Comparison of ENCODE assay signal across 15 cellular contexts in the genomic region with DNA sequence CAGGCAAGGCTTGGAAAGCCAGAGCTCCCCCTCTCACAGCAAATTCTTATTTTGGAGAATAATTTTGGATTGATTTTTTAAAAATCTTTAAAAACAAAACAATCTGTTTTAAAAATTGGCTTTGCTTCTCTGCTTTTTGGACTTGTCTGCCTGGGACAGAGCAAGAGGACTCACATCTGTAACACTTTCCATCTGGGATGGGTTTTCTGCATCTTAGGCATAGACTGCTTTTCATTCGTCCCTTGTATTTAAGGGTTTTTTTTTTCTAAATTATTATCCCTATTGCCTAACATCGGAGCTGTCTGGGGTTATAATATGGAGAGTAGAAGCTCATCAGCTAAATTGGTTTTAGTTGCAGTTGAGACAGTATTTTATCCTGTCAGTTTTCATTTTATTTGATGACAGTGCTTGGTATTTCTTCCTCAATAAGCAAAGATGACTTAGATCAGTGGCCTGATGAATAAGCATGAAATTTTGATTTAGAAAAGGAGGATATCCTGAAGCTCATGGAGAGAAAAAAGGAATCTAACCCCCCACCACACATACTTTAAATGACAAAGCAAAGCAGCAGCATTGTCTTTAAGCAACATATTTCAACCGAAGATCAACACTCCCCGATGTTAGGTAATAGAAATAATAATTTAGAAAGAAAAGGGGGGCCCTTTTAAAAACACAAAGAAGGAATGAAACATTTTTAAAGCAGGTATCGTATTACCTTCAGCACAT. TPM values are rescaled to one million over a fixed set of nuclear protein-coding genes. Genes with fewer than 3 reads are reported as not detected.
DNase-seq lines count a peak whose midpoint lies in the region; ATAC-seq, FAIRE-seq and TF ChIP-seq lines count a peak whose summit lies in the region.
"Had no signal": no experiment of that assay in that cellular context is flagged by ENCODE, and none has a peak within 500 bp of the region (broad histone marks: within the 10 kb centered on the region; RNA-seq: fewer than 3 reads in every experiment).

No MANE protein-coding gene starts in this region.

- H3K27ac Mint-ChIP-seq in T-helper 2 cell treated with Interferon-gamma antibody and Interleukin-4, amounts not matched to agents 5 μg/mL and 100 μg/mL, for 36 hours, result no peak overlapping the region
- H3K27ac Mint-ChIP-seq in activated T-helper 1 cell treated with anti-CD3 and anti-CD28 coated beads, Interleukin-12 subunit alpha, Interleukin-12 subunit beta, Interleukin-2, Interleukin-4 antibody, amounts not matched to agents 30 ng/mL and 10 ng/mL and 1 ng/mL, durations not matched to agents 14 hours and 24 hours and 36 hours, result no peak overlapping the region

- ATAC-seq in GM21529 (IDR thresholded peaks at IDR 0.05; ENCODE audit: unreplicated experiment), result no peak
- ATAC-seq: activated CD4-positive, CD25-positive, alpha-beta regulatory T cell treated with anti-CD3 and anti-CD28 coated beads, Interleukin-2, amount 50 U/mL, for 24 hours; pancreas had no signal

- intact Hi-C loops in activated T-helper 1 cell treated with anti-CD3 and anti-CD28 coated beads, Interleukin-12 subunit alpha, Interleukin-12 subunit beta, Interleukin-2, Interleukin-4 antibody, amounts not matched to agents 30 ng/mL and 10 ng/mL and 1 ng/mL, durations not matched to agents 14 hours and 24 hours and 36 hours (cut with micrococcal nuclease), result loop anchor here (5.0 to 10.0 kb wide), 4 partner anchors 346 to 1219 kb away; a partner anchor contains a TSS
- intact Hi-C loops in stomach (cut with DNase I; ENCODE audit: low total_unique reads), result no loop called here
- intact Hi-C loops in kidney (cut with DNase I), result no loop called here

- no peak for TF ChIP-seq POLR2A in stomach (IDR thresholded peaks at IDR 0.05)

- no peaks in the 10 kb centered on the region for H3K36me3 Mint-ChIP-seq in T-helper 2 cell treated with Interferon-gamma antibody and Interleukin-4, amounts not matched to agents 5 μg/mL and 100 μg/mL, for 36 hours (ENCODE audit: low read depth)
- no peaks in the 10 kb centered on the region for H3K36me3 Mint-ChIP-seq in activated T-helper 1 cell treated with anti-CD3 and anti-CD28 coated beads, Interleukin-12 subunit alpha, Interleukin-12 subunit beta, Interleukin-2, Interleukin-4 antibody, amounts not matched to agents 30 ng/mL and 10 ng/mL and 1 ng/mL, durations not matched to agents 14 hours and 24 hours and 36 hours (ENCODE audit: low read depth)

- DNase-seq in T-helper 2 cell treated with Interferon-gamma antibody and Interleukin-4, amounts not matched to agents 5 μg/mL and 100 μg/mL, for 36 hours (ENCODE audit: low spot score), result no peak
- no peak for DNase-seq in T-helper 2 cell
- no peak for DNase-seq in activated T-helper 1 cell treated with anti-CD3 and anti-CD28 coated beads, Interleukin-12 subunit alpha, Interleukin-12 subunit beta, Interleukin-2, Interleukin-4 antibody, amounts not matched to agents 30 ng/mL and 10 ng/mL and 1 ng/mL, durations not matched to agents 14 hours and 24 hours and 36 hours (ENCODE audit: low spot score)
- DNase-seq in stomach, result no peak
- DNase-seq in kidney, result no peak
- no peak for DNase-seq in UCSD-AML1 (lab: John Stamatoyannopoulos, UW; ENCODE audit: unreplicated experiment)
- DNase-seq: 8988T, NCI-H226, pancreas, RPMI8226, thyroid gland had no signal

- H3K27ac ChIP-seq in stomach (peak overlapping the region in 3 of 5 donors; percentile 89 to 96 (median 89)), kidney (ENCODE audit: low read depth in 2 of 2, low read length in 2 of 2) (no peak overlapping the region)
- H3K27ac ChIP-seq: pancreas had no signal

- WGBS in stomach, 5 donors, result 72 to 80% (median 80%) methylated on average over 5 of the region's 5 CpGs

- no peak for TF ChIP-seq EP300 in stomach (IDR thresholded peaks at IDR 0.05)

- peaks cover 0 to 40% (median 26%) of the 10 kb centered on the region in 3 donors for H3K27me3 ChIP-seq in stomach
- H3K27me3 ChIP-seq: thyroid gland had no signal

- H3K4me3 ChIP-seq in iPS-18c (ENCODE audit: insufficient read depth, low read depth, low read length) (peak overlapping the region; percentile 93; the same call in 1 of the 2 replicates), stomach (no peak overlapping the region), kidney (ENCODE audit: low read length in 2 of 2) (no peak overlapping the region)

- peaks cover 23 to 36% (median 32%) of the 10 kb centered on the region in 4 donors for H3K4me1 ChIP-seq in stomach
- peaks cover 0 to 8% of the 10 kb centered on the region in 2 donors for H3K4me1 ChIP-seq in kidney (ENCODE audit: control insufficient read depth in 1 of 2, insufficient read depth in 1 of 2, low read depth in 1 of 2, low read length in 2 of 2)

- no peaks in the 10 kb centered on the region for H3K9me3 Mint-ChIP-seq in T-helper 2 cell treated with Interferon-gamma antibody and Interleukin-4, amounts not matched to agents 5 μg/mL and 100 μg/mL, for 36 hours
- no peaks in the 10 kb centered on the region for H3K9me3 Mint-ChIP-seq in activated T-helper 1 cell treated with anti-CD3 and anti-CD28 coated beads, Interleukin-12 subunit alpha, Interleukin-12 subunit beta, Interleukin-2, Interleukin-4 antibody, amounts not matched to agents 30 ng/mL and 10 ng/mL and 1 ng/mL, durations not matched to agents 14 hours and 24 hours and 36 hours

- peaks cover 41% of the 10 kb centered on the region for H3K27me3 Mint-ChIP-seq in T-helper 2 cell treated with Interferon-gamma antibody and Interleukin-4, amounts not matched to agents 5 μg/mL and 100 μg/mL, for 36 hours (ENCODE audit: low read depth)
- H3K27me3 Mint-ChIP-seq in activated T-helper 1 cell treated with anti-CD3 and anti-CD28 coated beads, Interleukin-12 subunit alpha, Interleukin-12 subunit beta, Interleukin-2, Interleukin-4 antibody, amounts not matched to agents 30 ng/mL and 10 ng/mL and 1 ng/mL, durations not matched to agents 14 hours and 24 hours and 36 hours (ENCODE audit: insufficient read depth), result peaks cover 42% of the 10 kb centered on the region

- H3K4me1 Mint-ChIP-seq in T-helper 2 cell treated with Interferon-gamma antibody and Interleukin-4, amounts not matched to agents 5 μg/mL and 100 μg/mL, for 36 hours (ENCODE audit: low read depth), result peaks cover 11% of the 10 kb centered on the region
- H3K4me1 Mint-ChIP-seq in activated T-helper 1 cell treated with anti-CD3 and anti-CD28 coated beads, Interleukin-12 subunit alpha, Interleukin-12 subunit beta, Interleukin-2, Interleukin-4 antibody, amounts not matched to agents 30 ng/mL and 10 ng/mL and 1 ng/mL, durations not matched to agents 14 hours and 24 hours and 36 hours (ENCODE audit: low read depth), result peaks cover 12% of the 10 kb centered on the region

- FAIRE-seq in kidney (lab: Jason Lieb, UNC), result no peak
- FAIRE-seq: endometrium, pancreas had no signal

- no peaks in the 10 kb centered on the region for H3K9me3 ChIP-seq in iPS-18c (ENCODE audit: control insufficient read depth, insufficient read depth, low read length)
- no peaks in the 10 kb centered on the region for H3K9me3 ChIP-seq in stomach
- no peaks in the 10 kb centered on the region for H3K9me3 ChIP-seq in kidney (ENCODE audit: control insufficient read depth in 1 of 2, low read length in 2 of 2)
- H3K9me3 ChIP-seq: pancreas, thyroid gland had no signal

- H3K4me3 Mint-ChIP-seq in T-helper 2 cell treated with Interferon-gamma antibody and Interleukin-4, amounts not matched to agents 5 μg/mL and 100 μg/mL, for 36 hours, result peak overlapping the region; percentile 10
- peak overlapping the region; percentile 89 for H3K4me3 Mint-ChIP-seq in activated T-helper 1 cell treated with anti-CD3 and anti-CD28 coated beads, Interleukin-12 subunit alpha, Interleukin-12 subunit beta, Interleukin-2, Interleukin-4 antibody, amounts not matched to agents 30 ng/mL and 10 ng/mL and 1 ng/mL, durations not matched to agents 14 hours and 24 hours and 36 hours

- no peak overlapping the region for H3K9ac ChIP-seq in kidney (ENCODE audit: low read length in 2 of 2)

- TF ChIP-seq CTCF in stomach (IDR thresholded peaks at IDR 0.05), result no peak
- TF ChIP-seq CTCF in kidney (IDR thresholded peaks at IDR 0.05; ENCODE audit: borderline replicate concordance, extremely low read depth, insufficient read depth), result no peak

- no peaks in the 10 kb centered on the region for H3K36me3 ChIP-seq in stomach
- no peaks in the 10 kb centered on the region for H3K36me3 ChIP-seq in kidney (ENCODE audit: control insufficient read depth in 1 of 2, insufficient read depth in 2 of 2, low read length in 2 of 2)
- H3K36me3 ChIP-seq: pancreas, thyroid gland had no signal

RNA-seq across cellular contexts. Expression of a gene that starts 2.2 kb away (rescaled TPM):
- 1.2 and 1.5 TPM in 2 replicates for total RNA-seq in activated T-helper 1 cell treated with anti-CD3 and anti-CD28 coated beads, Interleukin-12 subunit alpha, Interleukin-12 subunit beta, Interleukin-2, Interleukin-4 antibody, amounts not matched to agents 30 ng/mL and 10 ng/mL and 1 ng/mL, durations not matched to agents 14 hours and 24 hours and 36 hours
- total RNA-seq in stomach (10 to 100 TPM in 1 of 5 donors, 1 to 10 TPM in 4; 4.1 to 20.9 (median 7.8) TPM), kidney (14.0 TPM)
- polyA plus RNA-seq in stomach (1 to 10 TPM; 1.7 to 4.6 (median 3.5) TPM), kidney (ENCODE audit: insufficient read depth, low read depth, low replicate concordance) (5.6 TPM)

RNA-seq across cellular contexts. Expression of a gene that starts 41.6 kb away (rescaled TPM):
- total RNA-seq in activated T-helper 1 cell treated with anti-CD3 and anti-CD28 coated beads, Interleukin-12 subunit alpha, Interleukin-12 subunit beta, Interleukin-2, Interleukin-4 antibody, amounts not matched to agents 30 ng/mL and 10 ng/mL and 1 ng/mL, durations not matched to agents 14 hours and 24 hours and 36 hours, result not detected in 2 replicates
- total RNA-seq in stomach (under 1 TPM in 1 of 5 donors, not detected in 4; 0.18 TPM), kidney (not detected)
- polyA plus RNA-seq in stomach (under 1 TPM in 1 of 3 donors, not detected in 2; 0.03 TPM), kidney (ENCODE audit: insufficient read depth, low read depth, low replicate concordance) (not detected)
- total RNA-seq: pancreas, thyroid gland had no signal

Comparison
In these comparisons a context has a peak if more than half of its experiments do, and no peak if none do; other contexts are left out.
1. H3K27ac ChIP-seq: peak in stomach (3 of 5); none in kidney (0 of 2).